In the genomic region with DNA sequence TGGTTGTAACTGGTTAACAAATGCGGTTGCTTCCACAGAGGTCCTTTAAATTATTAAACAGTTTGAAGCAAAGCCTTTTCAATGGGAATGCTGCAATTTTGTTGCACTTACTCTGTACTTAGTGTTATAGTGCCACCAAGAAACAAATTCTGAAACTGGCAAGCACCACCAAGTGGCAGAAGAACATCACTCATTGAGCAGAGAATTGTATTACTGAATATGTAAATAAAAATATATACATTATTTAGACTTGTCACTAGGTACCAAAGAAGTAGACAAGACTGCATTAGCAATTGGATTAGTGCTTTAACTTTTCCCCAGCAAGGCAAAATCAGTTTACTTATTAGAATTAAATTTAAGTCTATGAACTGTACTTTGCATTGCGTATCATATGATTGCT, we compare ENCODE assay signal across 1 cellular context.
TF ChIP-seq lines count a peak whose summit lies in the region.

No MANE protein-coding gene starts in this region.

TF ChIP-seq in H1, 55 proteins besides CTCF, POLR2A, EP300 and RAD21 (continued from another document):
- TF ChIP-seq, protein P1, sequence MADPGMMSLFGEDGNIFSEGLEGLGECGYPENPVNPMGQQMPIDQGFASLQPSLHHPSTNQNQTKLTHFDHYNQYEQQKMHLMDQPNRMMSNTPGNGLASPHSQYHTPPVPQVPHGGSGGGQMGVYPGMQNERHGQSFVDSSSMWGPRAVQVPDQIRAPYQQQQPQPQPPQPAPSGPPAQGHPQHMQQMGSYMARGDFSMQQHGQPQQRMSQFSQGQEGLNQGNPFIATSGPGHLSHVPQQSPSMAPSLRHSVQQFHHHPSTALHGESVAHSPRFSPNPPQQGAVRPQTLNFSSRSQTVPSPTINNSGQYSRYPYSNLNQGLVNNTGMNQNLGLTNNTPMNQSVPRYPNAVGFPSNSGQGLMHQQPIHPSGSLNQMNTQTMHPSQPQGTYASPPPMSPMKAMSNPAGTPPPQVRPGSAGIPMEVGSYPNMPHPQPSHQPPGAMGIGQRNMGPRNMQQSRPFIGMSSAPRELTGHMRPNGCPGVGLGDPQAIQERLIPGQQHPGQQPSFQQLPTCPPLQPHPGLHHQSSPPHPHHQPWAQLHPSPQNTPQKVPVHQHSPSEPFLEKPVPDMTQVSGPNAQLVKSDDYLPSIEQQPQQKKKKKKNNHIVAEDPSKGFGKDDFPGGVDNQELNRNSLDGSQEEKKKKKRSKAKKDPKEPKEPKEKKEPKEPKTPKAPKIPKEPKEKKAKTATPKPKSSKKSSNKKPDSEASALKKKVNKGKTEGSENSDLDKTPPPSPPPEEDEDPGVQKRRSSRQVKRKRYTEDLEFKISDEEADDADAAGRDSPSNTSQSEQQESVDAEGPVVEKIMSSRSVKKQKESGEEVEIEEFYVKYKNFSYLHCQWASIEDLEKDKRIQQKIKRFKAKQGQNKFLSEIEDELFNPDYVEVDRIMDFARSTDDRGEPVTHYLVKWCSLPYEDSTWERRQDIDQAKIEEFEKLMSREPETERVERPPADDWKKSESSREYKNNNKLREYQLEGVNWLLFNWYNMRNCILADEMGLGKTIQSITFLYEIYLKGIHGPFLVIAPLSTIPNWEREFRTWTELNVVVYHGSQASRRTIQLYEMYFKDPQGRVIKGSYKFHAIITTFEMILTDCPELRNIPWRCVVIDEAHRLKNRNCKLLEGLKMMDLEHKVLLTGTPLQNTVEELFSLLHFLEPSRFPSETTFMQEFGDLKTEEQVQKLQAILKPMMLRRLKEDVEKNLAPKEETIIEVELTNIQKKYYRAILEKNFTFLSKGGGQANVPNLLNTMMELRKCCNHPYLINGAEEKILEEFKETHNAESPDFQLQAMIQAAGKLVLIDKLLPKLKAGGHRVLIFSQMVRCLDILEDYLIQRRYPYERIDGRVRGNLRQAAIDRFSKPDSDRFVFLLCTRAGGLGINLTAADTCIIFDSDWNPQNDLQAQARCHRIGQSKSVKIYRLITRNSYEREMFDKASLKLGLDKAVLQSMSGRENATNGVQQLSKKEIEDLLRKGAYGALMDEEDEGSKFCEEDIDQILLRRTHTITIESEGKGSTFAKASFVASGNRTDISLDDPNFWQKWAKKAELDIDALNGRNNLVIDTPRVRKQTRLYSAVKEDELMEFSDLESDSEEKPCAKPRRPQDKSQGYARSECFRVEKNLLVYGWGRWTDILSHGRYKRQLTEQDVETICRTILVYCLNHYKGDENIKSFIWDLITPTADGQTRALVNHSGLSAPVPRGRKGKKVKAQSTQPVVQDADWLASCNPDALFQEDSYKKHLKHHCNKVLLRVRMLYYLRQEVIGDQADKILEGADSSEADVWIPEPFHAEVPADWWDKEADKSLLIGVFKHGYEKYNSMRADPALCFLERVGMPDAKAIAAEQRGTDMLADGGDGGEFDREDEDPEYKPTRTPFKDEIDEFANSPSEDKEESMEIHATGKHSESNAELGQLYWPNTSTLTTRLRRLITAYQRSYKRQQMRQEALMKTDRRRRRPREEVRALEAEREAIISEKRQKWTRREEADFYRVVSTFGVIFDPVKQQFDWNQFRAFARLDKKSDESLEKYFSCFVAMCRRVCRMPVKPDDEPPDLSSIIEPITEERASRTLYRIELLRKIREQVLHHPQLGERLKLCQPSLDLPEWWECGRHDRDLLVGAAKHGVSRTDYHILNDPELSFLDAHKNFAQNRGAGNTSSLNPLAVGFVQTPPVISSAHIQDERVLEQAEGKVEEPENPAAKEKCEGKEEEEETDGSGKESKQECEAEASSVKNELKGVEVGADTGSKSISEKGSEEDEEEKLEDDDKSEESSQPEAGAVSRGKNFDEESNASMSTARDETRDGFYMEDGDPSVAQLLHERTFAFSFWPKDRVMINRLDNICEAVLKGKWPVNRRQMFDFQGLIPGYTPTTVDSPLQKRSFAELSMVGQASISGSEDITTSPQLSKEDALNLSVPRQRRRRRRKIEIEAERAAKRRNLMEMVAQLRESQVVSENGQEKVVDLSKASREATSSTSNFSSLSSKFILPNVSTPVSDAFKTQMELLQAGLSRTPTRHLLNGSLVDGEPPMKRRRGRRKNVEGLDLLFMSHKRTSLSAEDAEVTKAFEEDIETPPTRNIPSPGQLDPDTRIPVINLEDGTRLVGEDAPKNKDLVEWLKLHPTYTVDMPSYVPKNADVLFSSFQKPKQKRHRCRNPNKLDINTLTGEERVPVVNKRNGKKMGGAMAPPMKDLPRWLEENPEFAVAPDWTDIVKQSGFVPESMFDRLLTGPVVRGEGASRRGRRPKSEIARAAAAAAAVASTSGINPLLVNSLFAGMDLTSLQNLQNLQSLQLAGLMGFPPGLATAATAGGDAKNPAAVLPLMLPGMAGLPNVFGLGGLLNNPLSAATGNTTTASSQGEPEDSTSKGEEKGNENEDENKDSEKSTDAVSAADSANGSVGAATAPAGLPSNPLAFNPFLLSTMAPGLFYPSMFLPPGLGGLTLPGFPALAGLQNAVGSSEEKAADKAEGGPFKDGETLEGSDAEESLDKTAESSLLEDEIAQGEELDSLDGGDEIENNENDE (IDR thresholded peaks at IDR 0.05; ENCODE audit: insufficient replicate concordance, low read length) = no peak
- TF ChIP-seq CHD1 (IDR thresholded peaks at IDR 0.05; ENCODE audit: low read depth, low read length) = no peak
- TF ChIP-seq POU5F1 (IDR thresholded peaks at IDR 0.05; ENCODE audit: low read depth, low read length) = no peak
- TF ChIP-seq, protein P2, sequence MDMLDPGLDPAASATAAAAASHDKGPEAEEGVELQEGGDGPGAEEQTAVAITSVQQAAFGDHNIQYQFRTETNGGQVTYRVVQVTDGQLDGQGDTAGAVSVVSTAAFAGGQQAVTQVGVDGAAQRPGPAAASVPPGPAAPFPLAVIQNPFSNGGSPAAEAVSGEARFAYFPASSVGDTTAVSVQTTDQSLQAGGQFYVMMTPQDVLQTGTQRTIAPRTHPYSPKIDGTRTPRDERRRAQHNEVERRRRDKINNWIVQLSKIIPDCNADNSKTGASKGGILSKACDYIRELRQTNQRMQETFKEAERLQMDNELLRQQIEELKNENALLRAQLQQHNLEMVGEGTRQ (IDR thresholded peaks at IDR 0.05; ENCODE audit: low read length) = no peak
- no peak for TF ChIP-seq NANOG (IDR thresholded peaks at IDR 0.05; ENCODE audit: insufficient read depth, low read depth, low read length, poor library complexity, severe bottlenecking)
- no peak for TF ChIP-seq TEAD4 (IDR thresholded peaks at IDR 0.05; ENCODE audit: low read depth, low read length)
- no peak for TF ChIP-seq EZH2 (IDR thresholded peaks at IDR 0.05; ENCODE audit: low read depth, low read length, severe bottlenecking)
- no peak for TF ChIP-seq PHF8 (conservative IDR thresholded peaks at IDR 0.05; ENCODE audit: low read depth, low read length)
